In the genomic region with DNA sequence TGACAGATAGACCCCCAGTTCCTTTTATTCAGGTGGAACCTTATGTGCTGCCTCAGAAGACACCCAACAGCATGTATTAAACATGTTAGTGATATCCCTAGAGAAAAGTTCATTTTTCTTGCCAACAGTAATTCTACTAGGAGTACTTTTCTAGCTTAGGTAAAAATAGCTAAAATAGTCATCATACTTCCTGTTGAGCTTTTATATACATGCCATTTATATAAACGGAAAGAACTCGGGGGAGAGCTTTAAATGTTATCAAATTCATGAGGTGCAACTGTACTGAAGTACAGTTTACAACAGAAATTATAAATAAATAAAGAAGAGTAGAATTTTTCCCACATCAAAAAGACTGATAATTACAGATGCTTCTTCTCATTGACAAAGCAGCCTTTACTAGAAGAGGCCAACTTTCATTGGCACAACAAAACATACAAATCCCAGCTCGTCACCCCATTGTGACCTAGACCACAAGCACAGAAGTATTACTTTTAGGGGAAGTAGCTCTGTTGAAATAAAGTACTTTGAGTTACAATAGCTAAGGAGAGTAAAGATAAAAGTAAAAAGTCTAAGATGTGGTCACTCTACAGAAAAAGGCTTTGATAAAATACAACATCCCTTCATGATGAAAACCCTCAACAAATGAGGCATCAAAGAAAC, we compare ENCODE assay signal across 22 cellular contexts. TPM values are rescaled to one million over a fixed set of nuclear protein-coding genes. Genes with fewer than 3 reads are reported as not detected.
DNase-seq lines count a peak whose midpoint lies in the region; ATAC-seq and TF ChIP-seq lines count a peak whose summit lies in the region.
"Had no signal": no experiment of that assay in that cellular context is flagged by ENCODE, and none has a peak within 500 bp of the region (broad histone marks: within the 10 kb centered on the region; RNA-seq: fewer than 3 reads in every experiment).

No MANE protein-coding gene starts in this region.

- H4K5ac ChIP-seq in IMR-90 (ENCODE audit: low read depth, low read length): no peak overlapping the region; the same call in 1 of the 2 replicates

- H3K36me3 ChIP-seq in BLaER1 (no peaks in the 10 kb centered on the region), IMR-90 (ENCODE audit: control insufficient read depth, insufficient read depth, low read length) (no peaks in the 10 kb centered on the region), OCI-LY1 (ENCODE audit: insufficient read depth, low read length) (no peaks in the 10 kb centered on the region), esophagus muscularis mucosa (no peaks in the 10 kb centered on the region), right lobe of liver (no peaks in the 10 kb centered on the region)

- H3K9ac ChIP-seq in BLaER1 (no peak overlapping the region), IMR-90 (ENCODE audit: low read depth, low read length) (no peak overlapping the region), OCI-LY1 (ENCODE audit: low read length) (no peak overlapping the region)

- CTCF ChIA-PET in IMR-90 (lab: Yijun Ruan, JAX): interaction anchor here (0.6 to 0.7 kb wide), 2 partner anchors 13 to 44 kb away, joined by 3 read pairs; no protein-coding TSS in a partner anchor

- ATAC-seq in IMR-90 (ENCODE audit: low read depth): peak; percentile 58
- ATAC-seq in GM18867 (IDR thresholded peaks at IDR 0.05; ENCODE audit: unreplicated experiment): no peak
- ATAC-seq in HG02884 (IDR thresholded peaks at IDR 0.05; ENCODE audit: unreplicated experiment): no peak
- ATAC-seq in right lobe of liver: no peak
- ATAC-seq: HepG2, PC-3 had no signal

- in situ Hi-C loops in IMR-90 (cut with MboI; ENCODE audit: low sequenced_read_pairs): no loop called here

- TF ChIP-seq CTCF in IMR-90 (conservative IDR thresholded peaks at IDR 0.05; ENCODE audit: low read depth, low read length): no peak
- no peak for TF ChIP-seq CTCF in OCI-LY1 (IDR thresholded peaks at IDR 0.05; ENCODE audit: low read length)
- no peak for TF ChIP-seq CTCF in esophagus muscularis mucosa (IDR thresholded peaks at IDR 0.05)
- TF ChIP-seq CTCF in right lobe of liver (IDR thresholded peaks at IDR 0.05): no peak

- no CpG with 5 or more reads among the region's 3 CpGs for WGBS in IMR-90 (ENCODE audit: extremely low coverage in 2 of 2, insufficient read length in 1 of 2), 2 experiments
- WGBS in esophagus muscularis mucosa: 21% methylated on average over 3 of the region's 3 CpGs
- WGBS in right lobe of liver (ENCODE audit: insufficient coverage, low coverage, low lambda C conversion rate, missing lambda C conversion rate): 43% methylated on average over 3 of the region's 3 CpGs

- H2BK120ac ChIP-seq in IMR-90 (ENCODE audit: low read depth, low read length): peak overlapping the region; percentile 71; the same call in 1 of the 2 replicates

- intact Hi-C loops in IMR-90 (cut with micrococcal nuclease): no loop called here
- intact Hi-C loops in esophagus muscularis mucosa (cut with DNase I): no loop called here
- intact Hi-C loops in right lobe of liver (cut with DNase I): no loop called here

- H2BK15ac ChIP-seq in IMR-90 (ENCODE audit: low read depth, low read length): peak overlapping the region; percentile 73; the same call in 1 of the 3 replicates

- no peaks in the 10 kb centered on the region for H3K79me2 ChIP-seq in OCI-LY1 (ENCODE audit: insufficient read depth, low read length)

- no peak overlapping the region for H4K91ac ChIP-seq in IMR-90 (ENCODE audit: insufficient read depth, low read depth, low read length)

- H3K4me1 ChIP-seq in BLaER1 (peaks cover 33% of the 10 kb centered on the region), IMR-90 (ENCODE audit: control insufficient read depth, insufficient read depth, low read length) (peaks cover 10% of the 10 kb centered on the region), OCI-LY1 (ENCODE audit: insufficient read depth, low read length, severe bottlenecking) (peaks cover 30% of the 10 kb centered on the region), esophagus muscularis mucosa (no peaks in the 10 kb centered on the region), right lobe of liver (no peaks in the 10 kb centered on the region)

- no peak overlapping the region for H2AK9ac ChIP-seq in IMR-90 (replicated peaks; ENCODE audit: low read depth, low read length, poor library complexity)

- no peaks in the 10 kb centered on the region for H3F3A ChIP-seq in OCI-LY1 (ENCODE audit: insufficient read depth, low read length)

- peak overlapping the region; percentile 61; the same call in 1 of the 2 replicates for H3K18ac ChIP-seq in IMR-90 (ENCODE audit: low read depth, low read length)

- no peaks in the 10 kb centered on the region for H3K9me2 ChIP-seq in OCI-LY1 (ENCODE audit: low read depth, low read length)

- POLR2A ChIA-PET in IMR-90 (lab: Charles Lee; ENCODE audit: unreplicated experiment): interaction anchor here (0.6 kb wide), 1 partner anchor 17 kb away, joined by 4 read pairs; no protein-coding TSS in a partner anchor

- H3K9me1 ChIP-seq in IMR-90 (ENCODE audit: insufficient read depth, low read length): 0 out of 2 replicates have a peak, but pooled peaks cover 5% of the 10 kb centered on the region

- H2BK5ac ChIP-seq in IMR-90 (ENCODE audit: low read depth, low read length, poor library complexity, severe bottlenecking): peak overlapping the region; percentile 95

- no peak for TF ChIP-seq EP300 in esophagus muscularis mucosa (IDR thresholded peaks at IDR 0.05)

- no peak overlapping the region for H3K27ac ChIP-seq in BLaER1
- H3K27ac ChIP-seq in IMR-90 (ENCODE audit: insufficient read depth, low read length): peak overlapping the region; percentile 16; the same call in 1 of the 2 replicates
- peak overlapping the region; percentile 8 for H3K27ac ChIP-seq in OCI-LY1 (ENCODE audit: low read depth, low read length, poor library complexity, severe bottlenecking)
- H3K27ac ChIP-seq in esophagus muscularis mucosa (replicated peaks in 1 of 4): no peak overlapping the region
- H3K27ac ChIP-seq in right lobe of liver: no peak overlapping the region

- DNase-seq in IMR-90 (peak; percentile 52), germinal center (ENCODE audit: low spot score) (peak; percentile 25), esophagus muscularis mucosa (ENCODE audit: extremely low spot score) (no peak), right lobe of liver (no peak)
- DNase-seq: Calu3; CD4-positive, alpha-beta T cell; DMS79; GDM1; NCI-H1092 treated with DMSO at 0.1 percent for 48 hours; NCI-H1694; NCI-H2171; NCI-H82; PC-3; T-helper 1 cell had no signal

- BruUV-seq in IMR-90 (replicated peaks; lab: Mats Ljungman, UMichigan): no TSS peak

- no peak overlapping the region; the same call in 1 of the 2 replicates for H3K4ac ChIP-seq in IMR-90 (ENCODE audit: low read depth, low read length)

- no peak overlapping the region for H3K4me3 ChIP-seq in BLaER1
- H3K4me3 ChIP-seq in IMR-90 (ENCODE audit: insufficient read depth, low read depth, low read length): no peak overlapping the region
- no peak overlapping the region for H3K4me3 ChIP-seq in OCI-LY1 (ENCODE audit: low read depth, low read length, poor library complexity, severe bottlenecking)
- H3K4me3 ChIP-seq in esophagus muscularis mucosa: no peak overlapping the region
- H3K4me3 ChIP-seq in right lobe of liver: no peak overlapping the region

- H3K9me3 ChIP-seq in BLaER1 (peaks cover 14% of the 10 kb centered on the region), IMR-90 (ENCODE audit: control insufficient read depth, insufficient read depth, low read length) (no peaks in the 10 kb centered on the region), OCI-LY1 (ENCODE audit: low read length) (peaks cover 11% of the 10 kb centered on the region), esophagus muscularis mucosa (peaks cover 0 to 6% (median 2%) of the 10 kb centered on the region in 4 donors), right lobe of liver (no peaks in the 10 kb centered on the region)

- 0 out of 2 replicates have a peak overlapping the region, but pooled peaks have one; percentile 27 for H3K14ac ChIP-seq in IMR-90 (replicated peaks; ENCODE audit: low read depth, low read length)

- no peak overlapping the region for H3K56ac ChIP-seq in IMR-90 (ENCODE audit: extremely low read depth, insufficient read depth, low read length)

- TF ChIP-seq RAD21 in IMR-90 (IDR thresholded peaks at IDR 0.05; ENCODE audit: low read length): no peak

- H2BK20ac ChIP-seq in IMR-90 (ENCODE audit: low read depth, low read length): peak overlapping the region; percentile 61; the same call in 1 of the 2 replicates

- TF ChIP-seq POLR2A in IMR-90 (IDR thresholded peaks at IDR 0.05; ENCODE audit: low read depth, low read length) (no peak), esophagus muscularis mucosa (IDR thresholded peaks at IDR 0.05; ENCODE audit: low read depth) (no peak), right lobe of liver (IDR thresholded peaks at IDR 0.05) (no peak)

- H3K4me2 ChIP-seq in BLaER1 (peak overlapping the region; percentile 62), IMR-90 (ENCODE audit: low read depth, low read length) (peak overlapping the region; percentile 10; the same call in 1 of the 2 replicates), OCI-LY1 (ENCODE audit: low read length) (no peak overlapping the region; the same call in 1 of the 2 replicates)

- H2AFZ ChIP-seq in IMR-90 (replicated peaks; ENCODE audit: low read length, poor library complexity) (no peak overlapping the region), OCI-LY1 (ENCODE audit: low read length) (peak overlapping the region; percentile 52; the same call in 1 of the 2 replicates)

- no peak overlapping the region; the same call in 1 of the 2 replicates for H3K23ac ChIP-seq in IMR-90 (ENCODE audit: low read depth, low read length)

- H4K8ac ChIP-seq in IMR-90 (ENCODE audit: low read depth in 2 of 2, low read length in 2 of 2): peak overlapping the region in 1 of 2 experiments; percentile 77; a peak in 1 of 4 replicates

- H3K79me1 ChIP-seq in IMR-90 (ENCODE audit: low read depth in 1 of 2, low read length in 2 of 2): no peaks in the 10 kb centered on the region

- no peak overlapping the region for H2AK5ac ChIP-seq in IMR-90 (ENCODE audit: low read depth, low read length)

- H4K20me1 ChIP-seq in BLaER1 (no peaks in the 10 kb centered on the region), IMR-90 (ENCODE audit: insufficient read depth, low read length) (no peaks in the 10 kb centered on the region), OCI-LY1 (ENCODE audit: insufficient read depth, low read length) (no peaks in the 10 kb centered on the region)

- dilution Hi-C loops in IMR-90 (cut with HindIII; ENCODE audit: low sequenced_read_pairs, unreplicated experiment): no loop called here

- no peaks in the 10 kb centered on the region for H3K27me3 ChIP-seq in BLaER1
- no peaks in the 10 kb centered on the region for H3K27me3 ChIP-seq in IMR-90 (ENCODE audit: control insufficient read depth, insufficient read depth, low read length)
- no peaks in the 10 kb centered on the region for H3K27me3 ChIP-seq in OCI-LY1 (ENCODE audit: insufficient read depth, low read length)
- H3K27me3 ChIP-seq in esophagus muscularis mucosa: no peaks in the 10 kb centered on the region
- H3K27me3 ChIP-seq in right lobe of liver: no peaks in the 10 kb centered on the region

TF ChIP-seq in IMR-90, 13 proteins besides CTCF, POLR2A, EP300 and RAD21 (continues in another document):
- no peak for TF ChIP-seq NFE2L2 (IDR thresholded peaks at IDR 0.05; ENCODE audit: low read depth, low read length)

RNA-seq across cellular contexts. Expression of a gene that starts 59.1 kb away (rescaled TPM):
- not detected in 2 replicates for total RNA-seq in IMR-90 (2012; rRNA removed)
- not detected in 2 replicates for polyA plus RNA-seq in IMR-90 (2012; rRNA removed)
- polyA plus RNA-seq in IMR-90 (2012; cell fraction: cytosol; rRNA removed): 0.04 TPM in 1 of 2 replicates, not detected in the other
- polyA plus RNA-seq in IMR-90 (2012; cell fraction: nucleus; rRNA removed; ENCODE audit: low replicate concordance): not detected in 2 replicates
- total RNA-seq in esophagus muscularis mucosa: under 1 TPM in 1 of 4 donors, not detected in 3; 0.66 TPM
- not detected for total RNA-seq in right lobe of liver
- total RNA-seq: CD4-positive, alpha-beta T cell; H1; HepG2; NCI-H460; PC-3; SK-MEL-5 had no signal
- polyA plus RNA-seq: H1 had no signal

Comparison
In these comparisons a context has a peak if more than half of its experiments do, and no peak if none do; other contexts are left out.
1. H3K27ac ChIP-seq: peak in IMR-90 (single experiment) and OCI-LY1 (single experiment); none in BLaER1 (single experiment), esophagus muscularis mucosa (0 of 4) and right lobe of liver (0 of 3).
2. DNase-seq: peak in IMR-90 (single experiment) and germinal center (single experiment); none in esophagus muscularis mucosa (single experiment) and right lobe of liver (0 of 3).